Comparison of ENCODE assay signal across 8 cellular contexts in genomic region chr21:42524341-42525227, GRCh38. TPM values are rescaled to one million over a fixed set of nuclear protein-coding genes. Genes with fewer than 3 reads are reported as not detected.
A peak's percentile ranks its signal among the peaks of the same experiment; 100 is the strongest.
DNase-seq lines count a peak whose midpoint lies in the region; ATAC-seq and TF ChIP-seq lines count a peak whose summit lies in the region.

No MANE protein-coding gene starts in this region.

- peak; percentile 32 for DNase-seq in NCI-H146 (lab: John Stamatoyannopoulos, UW)
- no peak for DNase-seq in NCI-H146 treated with DMSO at 0.1 percent for 48 hours (lab: John Stamatoyannopoulos, UW; ENCODE audit: unreplicated experiment)
- DNase-seq in activated CD8-positive, alpha-beta T cell treated with anti-CD3 and anti-CD28 coated beads for 36 hours, result peak; percentile 82
- peak; percentile 57 for DNase-seq in fibroblast of the aortic adventitia (ENCODE audit: low read depth)
- DNase-seq in superior temporal gyrus (ENCODE audit: extremely low spot score), result no peak

- 0 out of 2 replicates have a peak, but pooled peaks cover 4% of the 10 kb centered on the region for H3F3A ChIP-seq in Loucy (ENCODE audit: low read depth)

- peak overlapping the region; percentile 42 for H3K4me3 Mint-ChIP-seq in activated CD8-positive, alpha-beta T cell treated with anti-CD3 and anti-CD28 coated beads for 36 hours

- ATAC-seq in GM21825 (IDR thresholded peaks at IDR 0.05; ENCODE audit: unreplicated experiment), result peak; percentile 59
- peak; percentile 47 for ATAC-seq in activated CD8-positive, alpha-beta T cell treated with anti-CD3 and anti-CD28 coated beads for 36 hours

- no peak overlapping the region for H2AFZ ChIP-seq in Loucy (ENCODE audit: low read length)
- peak overlapping the region; percentile 51 for H2AFZ ChIP-seq in parathyroid adenoma

- H3K4me2 ChIP-seq in Loucy (ENCODE audit: low read depth, low read length, poor library complexity, severe bottlenecking) (peak overlapping the region; percentile 84), parathyroid adenoma (ENCODE audit: low read length) (no peak overlapping the region)

- peaks cover 79% of the 10 kb centered on the region for H4K20me1 ChIP-seq in Loucy (ENCODE audit: insufficient read depth, low read length, poor library complexity, severe bottlenecking)

- H3K27me3 ChIP-seq in Loucy (ENCODE audit: insufficient read depth, low read length, poor library complexity, severe bottlenecking) (no peaks in the 10 kb centered on the region), parathyroid adenoma (ENCODE audit: control insufficient read depth, insufficient read depth, low read length) (no peaks in the 10 kb centered on the region)

- POLR2A ChIA-PET in activated CD8-positive, alpha-beta T cell treated with anti-CD3 and anti-CD28 coated beads for 36 hours (lab: Charles Lee), result interaction anchor here (5.4 kb wide), 1 partner anchor 10 kb away, joined by 31 read pairs; the partner anchor contains the start of gene SLC37A1

- peaks cover 78% of the 10 kb centered on the region; the same call in 1 of the 2 replicates for H3K36me3 ChIP-seq in Loucy (ENCODE audit: insufficient read depth, low read length)
- no peaks in the 10 kb centered on the region for H3K36me3 ChIP-seq in parathyroid adenoma (ENCODE audit: control insufficient read depth, insufficient read depth, low read length)

- CTCF ChIA-PET in activated CD8-positive, alpha-beta T cell treated with anti-CD3 and anti-CD28 coated beads for 36 hours (lab: Charles Lee), result interaction anchor here (1.1 kb wide), 1 partner anchor 12 kb away, joined by 3 read pairs; no protein-coding TSS in a partner anchor

- H3K4me1 Mint-ChIP-seq in activated CD8-positive, alpha-beta T cell treated with anti-CD3 and anti-CD28 coated beads for 36 hours (ENCODE audit: low read depth), result peaks cover 45% of the 10 kb centered on the region

- H3K9me3 ChIP-seq in Loucy (ENCODE audit: insufficient read depth, low read depth, low read length) (no peaks in the 10 kb centered on the region), parathyroid adenoma (ENCODE audit: control insufficient read depth, low read length) (no peaks in the 10 kb centered on the region)

- H3K4me3 ChIP-seq in Loucy (ENCODE audit: low read length, poor library complexity, severe bottlenecking) (peak overlapping the region; percentile 59), fibroblast of the aortic adventitia (ENCODE audit: low read depth, low read length) (peak overlapping the region; percentile 25), parathyroid adenoma (ENCODE audit: low read depth, low read length) (no peak overlapping the region)

- intact Hi-C loops in activated CD8-positive, alpha-beta T cell treated with anti-CD3 and anti-CD28 coated beads for 36 hours (cut with micrococcal nuclease), result loop anchor here (5.0 kb wide), 1 partner anchor 57 kb away; no protein-coding TSS in a partner anchor

- TF ChIP-seq CTCF in Loucy (conservative IDR thresholded peaks at IDR 0.05; ENCODE audit: low read length), result no peak
- no peak for TF ChIP-seq CTCF in activated CD8-positive, alpha-beta T cell treated with anti-CD3 and anti-CD28 coated beads for 36 hours (IDR thresholded peaks at IDR 0.05)
- TF ChIP-seq CTCF in fibroblast of the aortic adventitia (IDR thresholded peaks at IDR 0.05; ENCODE audit: insufficient read depth, low read length), result no peak
- TF ChIP-seq CTCF in parathyroid adenoma (IDR thresholded peaks at IDR 0.05), result no peak

- H3K9me2 ChIP-seq in Loucy (replicated peaks; ENCODE audit: low read depth, low read length), result no peaks in the 10 kb centered on the region

- H3K79me2 ChIP-seq in Loucy (ENCODE audit: insufficient read depth, low read length) (peaks cover 96% of the 10 kb centered on the region), parathyroid adenoma (no peaks in the 10 kb centered on the region)

- peaks cover 90% of the 10 kb centered on the region for H3K4me1 ChIP-seq in Loucy (ENCODE audit: insufficient read depth, low read length, poor library complexity, severe bottlenecking)
- no peaks in the 10 kb centered on the region for H3K4me1 ChIP-seq in parathyroid adenoma

- H3K9me3 Mint-ChIP-seq in activated CD8-positive, alpha-beta T cell treated with anti-CD3 and anti-CD28 coated beads for 36 hours, result no peaks in the 10 kb centered on the region

- peak overlapping the region; percentile 36 for H3K27ac Mint-ChIP-seq in activated CD8-positive, alpha-beta T cell treated with anti-CD3 and anti-CD28 coated beads for 36 hours

- H3K36me3 Mint-ChIP-seq in activated CD8-positive, alpha-beta T cell treated with anti-CD3 and anti-CD28 coated beads for 36 hours (ENCODE audit: low read depth), result peaks cover 36% of the 10 kb centered on the region

- H3K27me3 Mint-ChIP-seq in activated CD8-positive, alpha-beta T cell treated with anti-CD3 and anti-CD28 coated beads for 36 hours, result no peaks in the 10 kb centered on the region

- H3K9ac ChIP-seq in Loucy (ENCODE audit: low read depth, low read length, poor library complexity, severe bottlenecking), result peak overlapping the region; percentile 22
- H3K9ac ChIP-seq in parathyroid adenoma, result no peak overlapping the region

- peak overlapping the region; percentile 7 for H3K27ac ChIP-seq in parathyroid adenoma

RNA-seq across cellular contexts. Expression of gene SLC37A1, which starts 10.9 kb away (rescaled TPM):
- 10 to 100 TPM; 12.8 to 14.9 TPM for total RNA-seq in activated CD8-positive, alpha-beta T cell treated with anti-CD3 and anti-CD28 coated beads for 36 hours
- total RNA-seq in fibroblast of the aortic adventitia (ENCODE audit: low replicate concordance), result 0.27 and 2.5 TPM in 2 replicates

RNA-seq across cellular contexts. Expression of gene RSPH1, which starts 28.6 kb away (rescaled TPM):
- total RNA-seq in activated CD8-positive, alpha-beta T cell treated with anti-CD3 and anti-CD28 coated beads for 36 hours, result not detected
- total RNA-seq in fibroblast of the aortic adventitia (ENCODE audit: low replicate concordance), result 0.16 TPM in 1 of 2 replicates, not detected in the other

Comparison
In these comparisons a context has a peak if more than half of its experiments do, and no peak if none do; other contexts are left out.
1. DNase-seq: peak in NCI-H146 (single experiment), activated CD8-positive, alpha-beta T cell treated with anti-CD3 and anti-CD28 coated beads for 36 hours (single experiment) and fibroblast of the aortic adventitia (single experiment); none in NCI-H146 treated with DMSO at 0.1 percent for 48 hours (single experiment) and superior temporal gyrus (single experiment).